39 cellular contexts compared by ENCODE assay signal in genomic region chr21:21151231-21151630, GRCh38.
"Had no signal": no experiment of that assay in that cellular context is flagged by ENCODE, and none has a peak within 500 bp of the region (broad histone marks: within the 10 kb centered on the region; RNA-seq: fewer than 3 reads in every experiment).

No MANE protein-coding gene starts in this region.

- H3K4me3 Mint-ChIP-seq: activated naive CD4-positive, alpha-beta T cell treated with anti-CD3 and anti-CD28 coated beads for 36 hours; activated naive CD4-positive, alpha-beta T cell treated with anti-CD3 and anti-CD28 coated beads, Interleukin-2, amount 10 ng/mL, durations not matched to agents 7 days and 5 days; activated naive CD4-positive, alpha-beta T cell treated with anti-CD3 and anti-CD28 coated beads, Interleukin-2, amount 50 U/mL, for 24 hours; activated naive CD8-positive, alpha-beta T cell; activated naive CD8-positive, alpha-beta T cell treated with anti-CD3 and anti-CD28 coated beads for 36 hours; activated naive CD8-positive, alpha-beta T cell treated with anti-CD3 and anti-CD28 coated beads, Interleukin-2, amount 10 ng/mL, durations not matched to agents 7 days and 5 days; activated naive CD8-positive, alpha-beta T cell treated with anti-CD3 and anti-CD28 coated beads, Interleukin-2, amount 50 U/mL, for 24 hours; activated T-cell treated with anti-CD3 and anti-CD28 coated beads, Interleukin-2, amount 50 U/mL, for 24 hours; activated T-cell treated with anti-CD3 and anti-CD28 coated beads, Interleukin-2, amount 50 U/mL, for 4 hours; activated T-helper 1 cell treated with anti-CD3 and anti-CD28 coated beads, Interleukin-12 subunit alpha, Interleukin-12 subunit beta, Interleukin-2, Interleukin-4 antibody, amounts not matched to agents 30 ng/mL and 10 ng/mL and 1 ng/mL, durations not matched to agents 14 hours and 24 hours and 36 hours; activated T-helper 17 cell treated with anti-CD3 and anti-CD28 coated beads, Interleukin-2, amount 50 U/mL, for 72 hours; brain; central memory CD8-positive, alpha-beta T cell had no signal

- H3K4me1 ChIP-seq: adrenal gland, ascending aorta, body of pancreas, breast epithelium had no signal

- ATAC-seq: activated naive CD4-positive, alpha-beta T cell treated with anti-CD3 and anti-CD28 coated beads, Interleukin-2, amount 50 U/mL, for 72 hours; activated naive CD8-positive, alpha-beta T cell treated with anti-CD3 and anti-CD28 coated beads, Interleukin-2, amount 50 U/mL, for 24 hours; activated T-cell treated with anti-CD3 and anti-CD28 coated beads, Interleukin-2, amount 50 U/mL, for 4 hours; activated T-helper 17 cell treated with anti-CD3 and anti-CD28 coated beads, Interleukin-2, amount 50 U/mL, for 72 hours; body of pancreas had no signal

- H3K4me3 ChIP-seq: adrenal gland, ascending aorta, body of pancreas, breast epithelium, cardiac muscle cell had no signal

- H3K36me3 ChIP-seq: adrenal gland, ascending aorta, brain microvascular endothelial cell, breast epithelium, cardiac muscle cell had no signal

- H3K27me3 ChIP-seq: adrenal gland, ascending aorta, body of pancreas, brain microvascular endothelial cell, breast epithelium, cardiac muscle cell had no signal

- FAIRE-seq: astrocyte, bronchial epithelial cell had no signal

- DNase-seq: activated effector memory CD4-positive, alpha-beta T cell treated with anti-CD3 and anti-CD28 coated beads, Interleukin-2, amount 50 U/mL, for 16 hours; activated effector memory CD4-positive, alpha-beta T cell treated with Interleukin-2 at 50 U/mL for 16 hours; activated gamma-delta T cell; activated gamma-delta T cell treated with Interleukin-2 at 50 U/mL for 16 hours; activated naive CD4-positive, alpha-beta T cell; activated naive CD4-positive, alpha-beta T cell treated with anti-CD3 and anti-CD28 coated beads for 36 hours; activated naive CD4-positive, alpha-beta T cell treated with anti-CD3 and anti-CD28 coated beads, Interleukin-2, amount 10 ng/mL, durations not matched to agents 7 days and 5 days; activated naive CD4-positive, alpha-beta T cell treated with anti-CD3 and anti-CD28 coated beads, Interleukin-2, amount 50 U/mL, for 16 hours; activated naive CD4-positive, alpha-beta T cell treated with Interleukin-2 at 50 U/mL for 16 hours; activated naive CD8-positive, alpha-beta T cell treated with anti-CD3 and anti-CD28 coated beads for 36 hours; activated naive CD8-positive, alpha-beta T cell treated with anti-CD3 and anti-CD28 coated beads, Interleukin-2, amount 10 ng/mL, durations not matched to agents 7 days and 5 days; activated naive CD8-positive, alpha-beta T cell treated with anti-CD3 and anti-CD28 coated beads, Interleukin-2, amount 50 U/mL, for 24 hours; activated T-cell treated with anti-CD3 and anti-CD28 coated beads, Interleukin-2, amount 50 U/mL, for 1 hour; activated T-cell treated with anti-CD3 and anti-CD28 coated beads, Interleukin-2, amount 50 U/mL, for 24 hours; activated T-cell treated with anti-CD3 and anti-CD28 coated beads, Interleukin-2, amount 50 U/mL, for 4 hours; activated T-cell treated with anti-CD3 and anti-CD28 coated beads, Interleukin-2, amount 50 U/mL, for 48 hours; adrenal gland; amniotic stem cell; amygdala; anterior cingulate cortex; aorta; body of pancreas; brain microvascular endothelial cell; caudate nucleus; central memory CD4-positive, alpha-beta T cell; cerebellar nuclear complex had no signal

- H3K36me3 Mint-ChIP-seq: activated naive CD4-positive, alpha-beta T cell treated with anti-CD3 and anti-CD28 coated beads, Interleukin-2, amount 10 ng/mL, durations not matched to agents 7 days and 5 days; activated naive CD4-positive, alpha-beta T cell treated with anti-CD3 and anti-CD28 coated beads, Interleukin-2, amount 50 U/mL, for 24 hours; activated naive CD4-positive, alpha-beta T cell treated with anti-CD3 and anti-CD28 coated beads, Interleukin-2, amount 50 U/mL, for 72 hours; activated naive CD8-positive, alpha-beta T cell; activated naive CD8-positive, alpha-beta T cell treated with anti-CD3 and anti-CD28 coated beads for 36 hours; activated naive CD8-positive, alpha-beta T cell treated with anti-CD3 and anti-CD28 coated beads, Interleukin-2, amount 10 ng/mL, durations not matched to agents 7 days and 5 days had no signal

- H3K9me3 Mint-ChIP-seq: activated naive CD4-positive, alpha-beta T cell treated with anti-CD3 and anti-CD28 coated beads for 36 hours; activated naive CD4-positive, alpha-beta T cell treated with anti-CD3 and anti-CD28 coated beads, Interleukin-2, amount 10 ng/mL, durations not matched to agents 7 days and 5 days; activated naive CD4-positive, alpha-beta T cell treated with anti-CD3 and anti-CD28 coated beads, Interleukin-2, amount 50 U/mL, for 24 hours; activated naive CD4-positive, alpha-beta T cell treated with anti-CD3 and anti-CD28 coated beads, Interleukin-2, amount 50 U/mL, for 72 hours; activated naive CD8-positive, alpha-beta T cell treated with anti-CD3 and anti-CD28 coated beads for 36 hours; activated naive CD8-positive, alpha-beta T cell treated with anti-CD3 and anti-CD28 coated beads, Interleukin-2, amount 10 ng/mL, durations not matched to agents 7 days and 5 days; activated naive CD8-positive, alpha-beta T cell treated with anti-CD3 and anti-CD28 coated beads, Interleukin-2, amount 50 U/mL, for 24 hours; activated T-cell treated with anti-CD3 and anti-CD28 coated beads, Interleukin-2, amount 50 U/mL, for 24 hours; activated T-cell treated with anti-CD3 and anti-CD28 coated beads, Interleukin-2, amount 50 U/mL, for 4 hours; activated T-helper 1 cell treated with anti-CD3 and anti-CD28 coated beads, Interleukin-12 subunit alpha, Interleukin-12 subunit beta, Interleukin-2, Interleukin-4 antibody, amounts not matched to agents 30 ng/mL and 10 ng/mL and 1 ng/mL, durations not matched to agents 14 hours and 24 hours and 36 hours; activated T-helper 17 cell treated with anti-CD3 and anti-CD28 coated beads, Interleukin-2, amount 50 U/mL, for 72 hours; activated T-helper 2 cell treated with anti-CD3 and anti-CD28 coated beads, Interferon-gamma antibody, Interleukin-2, Interleukin-4, amounts not matched to agents 10 μg/mL and 5 μg/mL and 100 μg/mL, durations not matched to agents 14 hours and 24 hours and 36 hours had no signal

- H3K27me3 Mint-ChIP-seq: activated naive CD4-positive, alpha-beta T cell treated with anti-CD3 and anti-CD28 coated beads, Interleukin-2, amount 10 ng/mL, durations not matched to agents 7 days and 5 days; activated naive CD4-positive, alpha-beta T cell treated with anti-CD3 and anti-CD28 coated beads, Interleukin-2, amount 50 U/mL, for 24 hours; activated naive CD8-positive, alpha-beta T cell; activated naive CD8-positive, alpha-beta T cell treated with anti-CD3 and anti-CD28 coated beads for 36 hours; activated naive CD8-positive, alpha-beta T cell treated with anti-CD3 and anti-CD28 coated beads, Interleukin-2, amount 50 U/mL, for 24 hours; activated T-cell treated with anti-CD3 and anti-CD28 coated beads, Interleukin-2, amount 50 U/mL, for 24 hours; central memory CD8-positive, alpha-beta T cell had no signal

- H3K27ac Mint-ChIP-seq: activated naive CD4-positive, alpha-beta T cell treated with anti-CD3 and anti-CD28 coated beads for 36 hours; activated naive CD4-positive, alpha-beta T cell treated with anti-CD3 and anti-CD28 coated beads, Interleukin-2, amount 10 ng/mL, durations not matched to agents 7 days and 5 days; activated naive CD4-positive, alpha-beta T cell treated with anti-CD3 and anti-CD28 coated beads, Interleukin-2, amount 50 U/mL, for 24 hours; activated naive CD4-positive, alpha-beta T cell treated with anti-CD3 and anti-CD28 coated beads, Interleukin-2, amount 50 U/mL, for 72 hours; activated naive CD8-positive, alpha-beta T cell; activated naive CD8-positive, alpha-beta T cell treated with anti-CD3 and anti-CD28 coated beads for 36 hours; activated naive CD8-positive, alpha-beta T cell treated with anti-CD3 and anti-CD28 coated beads, Interleukin-2, amount 10 ng/mL, durations not matched to agents 7 days and 5 days; activated naive CD8-positive, alpha-beta T cell treated with anti-CD3 and anti-CD28 coated beads, Interleukin-2, amount 50 U/mL, for 24 hours; activated T-cell treated with anti-CD3 and anti-CD28 coated beads, Interleukin-2, amount 50 U/mL, for 24 hours; activated T-helper 1 cell treated with anti-CD3 and anti-CD28 coated beads, Interleukin-12 subunit alpha, Interleukin-12 subunit beta, Interleukin-2, Interleukin-4 antibody, amounts not matched to agents 30 ng/mL and 10 ng/mL and 1 ng/mL, durations not matched to agents 14 hours and 24 hours and 36 hours; activated T-helper 17 cell treated with anti-CD3 and anti-CD28 coated beads, Interleukin-2, amount 50 U/mL, for 72 hours; activated T-helper 2 cell treated with anti-CD3 and anti-CD28 coated beads, Interferon-gamma antibody, Interleukin-2, Interleukin-4, amounts not matched to agents 10 μg/mL and 5 μg/mL and 100 μg/mL, durations not matched to agents 14 hours and 24 hours and 36 hours; brain had no signal

- H3K27ac ChIP-seq: adrenal gland, ascending aorta, body of pancreas, brain microvascular endothelial cell, breast epithelium, cardiac muscle cell had no signal

- H3K4me1 Mint-ChIP-seq: activated naive CD4-positive, alpha-beta T cell treated with anti-CD3 and anti-CD28 coated beads, Interleukin-2, amount 10 ng/mL, durations not matched to agents 7 days and 5 days; activated naive CD4-positive, alpha-beta T cell treated with anti-CD3 and anti-CD28 coated beads, Interleukin-2, amount 50 U/mL, for 24 hours; activated naive CD8-positive, alpha-beta T cell treated with anti-CD3 and anti-CD28 coated beads for 36 hours; activated naive CD8-positive, alpha-beta T cell treated with anti-CD3 and anti-CD28 coated beads, Interleukin-2, amount 10 ng/mL, durations not matched to agents 7 days and 5 days; activated naive CD8-positive, alpha-beta T cell treated with anti-CD3 and anti-CD28 coated beads, Interleukin-2, amount 50 U/mL, for 24 hours; activated T-helper 17 cell treated with anti-CD3 and anti-CD28 coated beads, Interleukin-2, amount 50 U/mL, for 72 hours; brain; central memory CD8-positive, alpha-beta T cell had no signal

- H3K9me3 ChIP-seq: adrenal gland, ascending aorta, body of pancreas had no signal
